Comparison of ENCODE assay signal across 33 cellular contexts in the genomic region with DNA sequence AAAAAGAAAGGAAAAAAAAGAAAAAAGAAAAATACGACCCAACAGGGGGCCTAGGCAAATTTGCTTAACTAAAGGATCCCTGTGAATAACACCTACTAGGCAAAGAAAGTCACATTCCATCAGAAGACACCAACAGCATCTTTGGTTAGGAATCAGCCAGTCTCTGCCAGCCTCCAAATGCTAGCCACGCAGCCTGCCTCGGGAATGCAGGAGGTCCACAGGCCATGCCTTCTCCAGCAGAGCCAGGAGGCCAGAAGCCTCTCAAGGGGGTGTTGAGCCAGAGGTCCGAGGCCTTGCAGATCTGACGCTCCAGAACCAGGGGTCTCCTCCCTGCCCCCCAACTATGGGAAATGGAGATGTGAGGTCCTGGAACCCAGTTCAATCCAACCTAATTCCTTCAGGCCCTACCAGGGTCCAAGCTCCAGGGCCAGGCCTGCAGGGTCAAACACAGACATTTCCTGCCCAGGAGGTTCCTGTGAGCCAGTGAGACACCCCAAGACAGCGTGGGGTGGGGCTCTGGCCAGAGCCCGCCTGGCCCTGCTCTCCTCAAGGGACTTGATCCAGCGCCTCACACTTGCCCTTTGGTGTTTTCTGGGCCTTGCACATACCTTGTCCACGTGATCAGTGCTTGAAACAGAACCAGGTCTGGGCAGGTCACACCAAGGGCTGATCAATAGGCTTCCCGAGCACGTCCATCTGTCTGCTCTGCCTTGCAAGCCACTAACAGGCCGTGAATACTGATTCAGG.
DNase-seq lines count a peak whose midpoint lies in the region; ATAC-seq, FAIRE-seq and TF ChIP-seq lines count a peak whose summit lies in the region.
"Had no signal": no experiment of that assay in that cellular context is flagged by ENCODE, and none has a peak within 500 bp of the region (broad histone marks: within the 10 kb centered on the region; RNA-seq: fewer than 3 reads in every experiment).

No MANE protein-coding gene starts in this region.

- H3K4me1 ChIP-seq in H9 (ENCODE audit: insufficient read depth, low read length) (peaks cover 6% of the 10 kb centered on the region; the same call in 1 of the 2 replicates), GM12878 (ENCODE audit: control insufficient read depth, insufficient read depth, low read length) (peaks cover 3% of the 10 kb centered on the region; the same call in 1 of the 2 replicates), neuronal stem cell (ENCODE audit: control insufficient read depth in 2 of 2, insufficient read depth in 1 of 2, low read depth in 1 of 2, low read length in 2 of 2) (peaks cover 0 to 5% of the 10 kb centered on the region in 2 donors), small intestine (ENCODE audit: control insufficient read depth in 2 of 2, insufficient read depth in 1 of 2, low read depth in 1 of 2, low read length in 1 of 2) (no peaks in the 10 kb centered on the region), spleen (peaks cover 0 to 20% (median 11%) of the 10 kb centered on the region in 6 donors)
- H3K4me1 ChIP-seq: body of pancreas, psoas muscle, sigmoid colon had no signal

- H4K91ac ChIP-seq in H9 (ENCODE audit: insufficient read length, low read depth, low read length) = no peak overlapping the region
- no peak overlapping the region for H4K91ac ChIP-seq in neuronal stem cell (ENCODE audit: low read depth, low read length, poor library complexity)

- H3K18ac ChIP-seq in H9 (ENCODE audit: insufficient read length, low read depth, low read length) (no peak overlapping the region), neuronal stem cell (ENCODE audit: low read length) (peak overlapping the region; percentile 13)

- POLR2A ChIA-PET in GM12878 (lab: Charles Lee) = interaction anchor here (1.2 kb wide), 1 partner anchor 14 kb away, joined by 4 read pairs; no protein-coding TSS in a partner anchor

- WGBS in H9 (ENCODE audit: extremely low coverage, insufficient read length, low lambda C conversion rate) = no CpG with 5 or more reads among the region's 12 CpGs
- WGBS in GM12878 (ENCODE audit: insufficient coverage, insufficient replicate concordance, low lambda C conversion rate, missing lambda C conversion rate) = 45% methylated on average over 12 of the region's 12 CpGs
- WGBS in neuronal stem cell (ENCODE audit: extremely low coverage in 2 of 2, insufficient read length in 2 of 2, insufficient replicate concordance in 1 of 2), 2 donors = no CpG with 5 or more reads among the region's 12 CpGs
- WGBS in small intestine, 3 donors = 91 to 95% (median 94%) methylated on average over 12 of the region's 12 CpGs
- WGBS in spleen, 5 donors = 93 to 96% (median 94%) methylated on average over 10 to 12 of the region's 12 CpGs

- H3K27me3 Mint-ChIP-seq in H9 (ENCODE audit: low read depth) = peaks cover 16% of the 10 kb centered on the region
- H3K27me3 Mint-ChIP-seq: activated CD4-positive, alpha-beta memory T cell treated with anti-CD3 and anti-CD28 coated beads for 36 hours; activated T-helper 17 cell treated with anti-CD3 and anti-CD28 coated beads, Interleukin-2, amount 50 U/mL, for 72 hours had no signal

- RAD21 ChIA-PET in GM12878 (lab: Charles Lee; ENCODE audit: unreplicated experiment) = interaction anchor here (0.6 kb wide), 1 partner anchor 199 kb away, joined by 3 read pairs; no protein-coding TSS in a partner anchor

- H3K9ac ChIP-seq in H9 (ENCODE audit: extremely low read depth, insufficient read length, low read length) = no peak overlapping the region
- H3K9ac ChIP-seq in GM12878 (ENCODE audit: control insufficient read depth, insufficient read depth, low read length) = no peak overlapping the region
- H3K9ac ChIP-seq in neuronal stem cell (ENCODE audit: low read depth, low read length, poor library complexity) = no peak overlapping the region

- H3K4me1 Mint-ChIP-seq in H9 = peaks cover 25 to 28% of the 10 kb centered on the region in 2 experiments

- H3K9me3 Mint-ChIP-seq in H9 = no peaks in the 10 kb centered on the region; a peak in 1 of 5 replicates
- H3K9me3 Mint-ChIP-seq: activated CD4-positive, alpha-beta memory T cell treated with anti-CD3 and anti-CD28 coated beads for 36 hours; activated T-helper 17 cell treated with anti-CD3 and anti-CD28 coated beads, Interleukin-2, amount 50 U/mL, for 72 hours; T-helper 2 cell treated with Interferon-gamma antibody and Interleukin-4, amounts not matched to agents 5 μg/mL and 100 μg/mL, for 36 hours had no signal

- TF ChIP-seq CTCF in H9 (conservative IDR thresholded peaks at IDR 0.05) = no peak
- TF ChIP-seq CTCF in GM12878 (IDR thresholded peaks at IDR 0.05 in 2 of 3, conservative IDR thresholded peaks at IDR 0.05 in 1 of 3; ENCODE audit: control insufficient read depth in 2 of 3, extremely low read depth in 1 of 3, insufficient read depth in 1 of 3, low read depth in 3 of 3, low read length in 3 of 3) = no peak
- TF ChIP-seq CTCF in spleen (IDR thresholded peaks at IDR 0.05 in 8 of 11, conservative IDR thresholded peaks at IDR 0.05 in 3 of 11) = no peak

- H2AFZ ChIP-seq in H9 (ENCODE audit: low read length) (no peak overlapping the region), GM12878 (ENCODE audit: control insufficient read depth, low read depth, low read length) (no peak overlapping the region), neuronal stem cell (ENCODE audit: low read length) (peak overlapping the region; percentile 6)

- H4K8ac ChIP-seq in H9 (replicated peaks; ENCODE audit: insufficient read length, low read depth, low read length) (no peak overlapping the region), neuronal stem cell (ENCODE audit: low read depth, low read length) (no peak overlapping the region)

- H3K27ac Mint-ChIP-seq in H9 = peak overlapping the region; percentile 85 to 98 (median 96); a peak in 5 of 7 replicates
- H3K27ac Mint-ChIP-seq: activated CD4-positive, alpha-beta memory T cell treated with anti-CD3 and anti-CD28 coated beads for 36 hours; activated T-helper 17 cell treated with anti-CD3 and anti-CD28 coated beads, Interleukin-2, amount 50 U/mL, for 72 hours; T-helper 2 cell treated with Interferon-gamma antibody and Interleukin-4, amounts not matched to agents 5 μg/mL and 100 μg/mL, for 36 hours had no signal

- H3K4me2 ChIP-seq in H9 (ENCODE audit: insufficient read depth, insufficient read length, low read length) (no peak overlapping the region), GM12878 (ENCODE audit: control insufficient read depth, insufficient read depth) (no peak overlapping the region), neuronal stem cell (ENCODE audit: insufficient read depth, low read length, poor library complexity, severe bottlenecking) (no peak overlapping the region)

- no peaks in the 10 kb centered on the region for H3K9me3 ChIP-seq in H9 (ENCODE audit: control insufficient read depth, low read depth, low read length)
- peaks cover 5% of the 10 kb centered on the region; the same call in 2 of the 3 replicates for H3K9me3 ChIP-seq in GM12878 (replicated peaks; ENCODE audit: control insufficient read depth, insufficient read depth, low read length)
- H3K9me3 ChIP-seq in neuronal stem cell (replicated peaks in 1 of 2; ENCODE audit: control insufficient read depth in 2 of 2, insufficient read depth in 1 of 2, low read depth in 1 of 2, low read length in 2 of 2) = no peaks in the 10 kb centered on the region
- no peaks in the 10 kb centered on the region for H3K9me3 ChIP-seq in small intestine (ENCODE audit: control insufficient read depth, low read depth)
- H3K9me3 ChIP-seq in spleen = peaks cover 0 to 6% (median 0%) of the 10 kb centered on the region in 8 donors
- H3K9me3 ChIP-seq: body of pancreas, Caco-2, left lung, neutrophil, psoas muscle, sigmoid colon, transverse colon had no signal

- CTCF ChIA-PET in GM12878 (lab: Yijun Ruan, JAX) = no interaction called here

- peak; percentile 68 for DNase-seq in H9
- no peak for DNase-seq in GM12878 (ENCODE audit: low read depth, low spot score)
- DNase-seq in iPS-NIHi11 (ENCODE audit: low spot score) = peak; percentile 77
- no peak for DNase-seq in neuronal stem cell (ENCODE audit: low spot score)
- no peak for DNase-seq in NAMALWA (ENCODE audit: low spot score)
- no peak for DNase-seq in small intestine
- no peak for DNase-seq in spleen
- DNase-seq: activated CD4-positive, alpha-beta memory T cell treated with anti-CD3 and anti-CD28 coated beads for 36 hours; activated CD4-positive, alpha-beta T cell treated with anti-CD3 and anti-CD28 coated beads for 1 hour; activated naive CD4-positive, alpha-beta T cell treated with anti-CD3 and anti-CD28 coated beads, Interleukin-2, amount 50 U/mL, for 16 hours; body of pancreas; Caco-2; cerebellar nuclear complex; dermis blood vessel endothelial cell; foreskin fibroblast; heart right ventricle; Karpas-422; left lung; NCI-H1417 treated with DMSO at 0.1 percent for 48 hours; NCI-H2029 treated with DMSO at 0.1 percent for 48 hours; NCI-H526 treated with DMSO at 0.1 percent for 48 hours; psoas muscle; SHP77 treated with DMSO at 0.1 percent for 48 hours; sigmoid colon; stimulated activated CD4-positive, alpha-beta T cell treated with anti-CD3 and anti-CD28 coated beads, Interleukin-4, amount 100 ng/mL, for 24 hours; transverse colon had no signal

- H2BK120ac ChIP-seq in H9 (ENCODE audit: low read depth, low read length, poor library complexity, severe bottlenecking) (no peak overlapping the region), neuronal stem cell (ENCODE audit: low read depth, low read length) (no peak overlapping the region)

- H3T11ph ChIP-seq in H9 (ENCODE audit: low read length) = no peak overlapping the region

- no peak for TF ChIP-seq RAD21 in GM12878 (IDR thresholded peaks at IDR 0.05; ENCODE audit: insufficient read depth, low read depth, low read length)

- H2BK12ac ChIP-seq in H9 (ENCODE audit: insufficient read length, low read depth, low read length) (no peak overlapping the region), neuronal stem cell (ENCODE audit: low read length) (no peak overlapping the region)

- intact Hi-C loops in GM12878 (cut with micrococcal nuclease; ENCODE audit: unreplicated experiment) = no loop called here
- intact Hi-C loops in spleen (cut with DNase I; ENCODE audit: low total_unique reads) = no loop called here

- H4K5ac ChIP-seq in H9 (ENCODE audit: insufficient read length, low read depth, low read length) = no peak overlapping the region

- H3K23me2 ChIP-seq in H9 (ENCODE audit: insufficient read length, low read depth, low read length, poor library complexity, severe bottlenecking) = no peaks in the 10 kb centered on the region

- no peak for TF ChIP-seq EP300 in GM12878 (IDR thresholded peaks at IDR 0.05; ENCODE audit: borderline replicate concordance in 1 of 2, control insufficient read depth in 1 of 2, low read depth in 2 of 2, low read length in 2 of 2)

- no peak overlapping the region for H2BK15ac ChIP-seq in H9 (ENCODE audit: low read depth, low read length)
- no peak overlapping the region for H2BK15ac ChIP-seq in neuronal stem cell (ENCODE audit: low read length)

- H3K36me3 Mint-ChIP-seq in H9 (ENCODE audit: insufficient read depth in 1 of 3, low read depth in 3 of 3) = no peaks in the 10 kb centered on the region; a peak in 1 of 7 replicates

- peak overlapping the region in 1 of 2 experiments; percentile 4; a peak in 1 of 5 replicates for H3K4me3 Mint-ChIP-seq in H9
- H3K4me3 Mint-ChIP-seq: activated CD4-positive, alpha-beta memory T cell treated with anti-CD3 and anti-CD28 coated beads for 36 hours; activated T-helper 17 cell treated with anti-CD3 and anti-CD28 coated beads, Interleukin-2, amount 50 U/mL, for 72 hours; T-helper 2 cell treated with Interferon-gamma antibody and Interleukin-4, amounts not matched to agents 5 μg/mL and 100 μg/mL, for 36 hours had no signal

- TF ChIP-seq POLR2A in GM12878 (IDR thresholded peaks at IDR 0.05; ENCODE audit: low read depth, low read length) = no peak
- no peak for TF ChIP-seq POLR2A in spleen (IDR thresholded peaks at IDR 0.05)

- no peak overlapping the region for H3K27ac ChIP-seq in H9 (ENCODE audit: insufficient read length, low read depth, low read length)
- H3K27ac ChIP-seq in GM12878 (ENCODE audit: control insufficient read depth, insufficient read depth) = no peak overlapping the region
- H3K27ac ChIP-seq in neuronal stem cell (replicated peaks; ENCODE audit: low read length) = no peak overlapping the region
- H3K27ac ChIP-seq in small intestine (ENCODE audit: low read depth in 1 of 2, low read length in 1 of 2) = no peak overlapping the region
- H3K27ac ChIP-seq in spleen = no peak overlapping the region
- H3K27ac ChIP-seq: body of pancreas, C4-2B, heart right ventricle, left lung, psoas muscle, sigmoid colon, transverse colon had no signal

- no peak overlapping the region for H2BK5ac ChIP-seq in H9 (ENCODE audit: insufficient read length, low read length)
- H2BK5ac ChIP-seq in neuronal stem cell (ENCODE audit: low read length) = no peak overlapping the region

- H3K4me3 ChIP-seq in GM12878 = no peak overlapping the region
- H3K4me3 ChIP-seq in neuronal stem cell (ENCODE audit: low read length in 2 of 2) = no peak overlapping the region
- H3K4me3 ChIP-seq in small intestine (ENCODE audit: low read depth in 1 of 2, low read length in 2 of 2) = no peak overlapping the region
- H3K4me3 ChIP-seq in spleen = no peak overlapping the region
- H3K4me3 ChIP-seq: body of pancreas, heart right ventricle, left lung, psoas muscle, sigmoid colon, transverse colon had no signal

- H3K79me1 ChIP-seq in H9 (ENCODE audit: insufficient read depth, low read depth, low read length, poor library complexity, severe bottlenecking) (no peaks in the 10 kb centered on the region), neuronal stem cell (ENCODE audit: low read depth, low read length) (no peaks in the 10 kb centered on the region)

- SMC1A ChIA-PET in GM12878 (lab: Charles Lee; ENCODE audit: uncharacterized antibody, unreplicated experiment) = interaction anchor here (2.9 kb wide), 1 partner anchor 78 kb away, joined by 8 read pairs; no protein-coding TSS in a partner anchor

- H2BK20ac ChIP-seq in H9 (ENCODE audit: low read depth, low read length, poor library complexity, severe bottlenecking) = no peak overlapping the region

- BruUV-seq in GM12878 (replicated peaks; lab: Mats Ljungman, UMichigan) = no TSS peak

- H2AK5ac ChIP-seq in H9 (ENCODE audit: insufficient read length, low read length) = no peak overlapping the region
- peak overlapping the region; percentile 8 for H2AK5ac ChIP-seq in neuronal stem cell (ENCODE audit: low read depth, low read length)

- H3K4ac ChIP-seq in H9 (ENCODE audit: low read depth, low read length) (no peak overlapping the region), neuronal stem cell (ENCODE audit: low read length) (no peak overlapping the region)

- H3K14ac ChIP-seq in H9 (ENCODE audit: insufficient read depth, low read length) = no peak overlapping the region
- no peak overlapping the region for H3K14ac ChIP-seq in neuronal stem cell (ENCODE audit: low read length)

- no peaks in the 10 kb centered on the region for H3K27me3 ChIP-seq in H9 (ENCODE audit: insufficient read depth, low read length)
- H3K27me3 ChIP-seq in GM12878 (replicated peaks in 1 of 2; ENCODE audit: control insufficient read depth in 2 of 2, insufficient read depth in 2 of 2, low read length in 1 of 2) = no peaks in the 10 kb centered on the region
- no peaks in the 10 kb centered on the region for H3K27me3 ChIP-seq in neuronal stem cell (ENCODE audit: control insufficient read depth in 3 of 3, insufficient read depth in 3 of 3, low read depth in 1 of 3, low read length in 3 of 3)
- H3K27me3 ChIP-seq in small intestine (ENCODE audit: control insufficient read depth in 2 of 2, insufficient read depth in 2 of 2, low read length in 2 of 2) = no peaks in the 10 kb centered on the region
- H3K27me3 ChIP-seq in spleen (replicated peaks in 1 of 7) = no peaks in the 10 kb centered on the region
- H3K27me3 ChIP-seq: body of pancreas, heart right ventricle, left lung, neutrophil, sigmoid colon, transverse colon had no signal

- no peak for ATAC-seq in GM12878
- ATAC-seq: activated T-helper 17 cell treated with anti-CD3 and anti-CD28 coated beads, Interleukin-2, amount 50 U/mL, for 72 hours; body of pancreas; esophagus mucosa; heart right ventricle; left lung; psoas muscle had no signal

- in situ Hi-C loops in GM12878 (cut with MboI) = no loop called here

- FAIRE-seq in GM12878 (lab: Jason Lieb, UNC) (no peak), small intestine (lab: Jason Lieb, UNC) (no peak)
- FAIRE-seq: G401.6, RCC 7860 had no signal

- no peaks in the 10 kb centered on the region for H4K20me1 ChIP-seq in H9 (ENCODE audit: control insufficient read depth, insufficient read depth, insufficient read length)
- H4K20me1 ChIP-seq in GM12878 (ENCODE audit: control insufficient read depth, insufficient read depth) = no peaks in the 10 kb centered on the region

- H3K36me3 ChIP-seq in GM12878 (ENCODE audit: control insufficient read depth in 2 of 2, insufficient read depth in 2 of 2, low read length in 1 of 2) (peaks cover 0 to 10% of the 10 kb centered on the region in 2 experiments; a peak in 2 of 4 replicates), neuronal stem cell (replicated peaks in 1 of 2; ENCODE audit: control insufficient read depth in 2 of 2, insufficient read depth in 2 of 2, low read length in 2 of 2) (no peaks in the 10 kb centered on the region), small intestine (ENCODE audit: control insufficient read depth in 2 of 2, insufficient read depth in 2 of 2, low read length in 2 of 2) (no peaks in the 10 kb centered on the region), spleen (no peaks in the 10 kb centered on the region)
- H3K36me3 ChIP-seq: heart right ventricle, left lung, neutrophil, sigmoid colon, transverse colon had no signal

- H3K23ac ChIP-seq in H9 (ENCODE audit: insufficient read length, low read depth, low read length) (no peak overlapping the region), neuronal stem cell (ENCODE audit: low read depth, low read length, poor library complexity) (no peak overlapping the region)

- H3K79me2 ChIP-seq in H9 (ENCODE audit: insufficient read depth, low read length) (0 out of 2 replicates have a peak, but pooled peaks cover 1% of the 10 kb centered on the region), GM12878 (ENCODE audit: control insufficient read depth, insufficient read depth, low read length) (no peaks in the 10 kb centered on the region)

- no peak overlapping the region for H3K56ac ChIP-seq in H9 (ENCODE audit: insufficient read length, low read depth, low read length)

Comparison
In these comparisons a context has a peak if more than half of its experiments do, and no peak if none do; other contexts are left out.
1. DNase-seq: peak in H9 (single experiment) and iPS-NIHi11 (single experiment); none in GM12878 (single experiment), neuronal stem cell (single experiment), NAMALWA (single experiment), small intestine (single experiment) and spleen (single experiment).